In genomic region chr10:125886914-125887512, GRCh38 we compare ENCODE assay signal across 1 cellular context.
TF ChIP-seq lines count a peak whose summit lies in the region.

No MANE protein-coding gene starts in this region.

TF ChIP-seq in endothelial cell of umbilical vein, 7 proteins besides CTCF, POLR2A, EP300 and RAD21:
- TF ChIP-seq GATA2 (IDR thresholded peaks at IDR 0.05; ENCODE audit: insufficient read depth, insufficient read length, low read depth, low read length) (no peak), FOS (IDR thresholded peaks at IDR 0.05; ENCODE audit: borderline replicate concordance, insufficient read depth, low read length) (peak; percentile 16), MYC (IDR thresholded peaks at IDR 0.05; ENCODE audit: low read depth, low read length) (no peak)
